Comparison of ENCODE assay signal across 8 cellular contexts in the genomic region with DNA sequence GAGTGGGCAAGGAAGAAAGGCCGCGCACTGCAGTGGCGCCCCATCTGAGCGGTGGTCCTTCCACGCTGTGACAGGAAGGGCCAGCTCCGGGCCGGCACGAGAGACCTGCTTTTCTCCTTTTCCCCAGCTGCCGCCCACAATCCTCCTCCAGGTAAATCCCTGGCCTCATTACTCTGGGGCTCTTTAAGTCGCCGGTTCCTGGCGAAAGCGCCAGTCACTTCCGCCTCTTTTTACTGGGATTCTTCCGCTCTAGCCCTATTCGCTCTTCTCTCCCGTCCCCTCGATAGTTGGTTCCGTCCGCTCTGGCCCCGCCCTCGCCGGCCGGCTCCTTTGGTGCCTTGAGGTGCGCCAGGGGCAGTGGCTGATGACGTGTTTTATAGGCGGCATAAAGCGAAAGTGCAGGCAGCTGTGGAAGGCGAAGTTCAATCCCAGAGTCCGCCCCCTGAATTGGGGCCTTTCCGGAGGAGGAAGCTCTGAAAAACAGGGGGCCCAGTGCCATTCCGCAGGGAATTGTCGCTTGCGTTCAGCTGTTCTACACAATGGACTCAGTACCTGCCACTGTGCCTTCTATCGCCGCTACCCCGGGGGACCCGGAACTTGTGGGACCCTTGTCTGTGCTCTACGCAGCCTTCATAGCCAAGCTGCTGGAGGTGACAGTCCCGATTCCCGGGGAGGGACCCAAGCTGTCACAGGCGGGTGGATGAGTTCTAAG. TPM values are rescaled to one million over a fixed set of nuclear protein-coding genes. Genes with fewer than 3 reads are reported as not detected.
DNase-seq lines count a peak whose midpoint lies in the region; ATAC-seq and TF ChIP-seq lines count a peak whose summit lies in the region.

No MANE protein-coding gene starts in this region.

- peak; percentile 99 for ATAC-seq in HG03432 (IDR thresholded peaks at IDR 0.05; ENCODE audit: unreplicated experiment)

- peak; percentile 89 for TF ChIP-seq POLR2A in GM19193 (IDR thresholded peaks at IDR 0.05; ENCODE audit: extremely low read depth, insufficient read depth, insufficient read length)

- peak; percentile 98 for DNase-seq in Ammon's horn (ENCODE audit: low spot score)
- DNase-seq in NCI-H460 (ENCODE audit: extremely low read depth, low read depth) = peak; percentile 99
- peak; percentile 94 for DNase-seq in activated CD4-positive, alpha-beta T cell treated with anti-CD3 and anti-CD28 coated beads for 1 hour
- peak; percentile 95 for DNase-seq in cerebellum (ENCODE audit: low spot score)
- DNase-seq in islet precursor cell = peak; percentile 99
- peak; percentile 94 for DNase-seq in stimulated activated CD4-positive, alpha-beta T cell treated with anti-CD3 and anti-CD28 coated beads, Interleukin-12 subunit alpha, Interleukin-12 subunit beta, amount 100 ng/mL, for 4 hours

RNA-seq across cellular contexts. Expression of a gene that starts 26.2 kb away (rescaled TPM):
- 37.0 and 47.1 TPM in 2 replicates for total RNA-seq in NCI-H460 (2014; rRNA removed; shearing (Covaris generic))
- 24.3 and 42.2 TPM in 2 replicates for polyA plus RNA-seq in NCI-H460 (2014; cell fraction: nucleus; rRNA removed)
- total RNA-seq in cerebellum = 56.3 TPM

RNA-seq across cellular contexts. Expression of a gene that starts 54.4 kb away (rescaled TPM):
- total RNA-seq in NCI-H460 (2014; rRNA removed; shearing (Covaris generic)) = 35.4 and 38.1 TPM in 2 replicates
- polyA plus RNA-seq in NCI-H460 (2014; cell fraction: nucleus; rRNA removed) = 28.6 and 30.4 TPM in 2 replicates
- 23.4 TPM for total RNA-seq in cerebellum

Comparison
In these comparisons a context has a peak if more than half of its experiments do, and no peak if none do; other contexts are left out.
1. Peak in every context shown above with its lines: DNase-seq and ATAC-seq.